Comparison of ENCODE assay signal across 1 cellular context in genomic region chr14:76977793-76978730, GRCh38.
TF ChIP-seq lines count a peak whose summit lies in the region.

No MANE protein-coding gene starts in this region.

TF ChIP-seq in GM12878, 131 proteins besides CTCF, POLR2A, EP300 and RAD21 (continued from another document and continues in another):
- peak; percentile 10 for TF ChIP-seq E4F1 (IDR thresholded peaks at IDR 0.05; ENCODE audit: borderline replicate concordance, partially characterized antibody)
- peak; percentile 74 to 86; a peak in 3 of 4 replicates for TF ChIP-seq BHLHE40 (IDR thresholded peaks at IDR 0.05; ENCODE audit: borderline replicate concordance in 1 of 2, low read depth in 2 of 2, low read length in 1 of 2)
- TF ChIP-seq HDGF (IDR thresholded peaks at IDR 0.05), result peak; percentile 98
- TF ChIP-seq EZH2 (IDR thresholded peaks at IDR 0.05; ENCODE audit: borderline replicate concordance, control insufficient read depth, low read depth, low read length), result no peak
- TF ChIP-seq CHD2 (IDR thresholded peaks at IDR 0.05; ENCODE audit: borderline replicate concordance, low read depth, low read length), result peak; percentile 57; the same call in 1 of the 2 replicates
- TF ChIP-seq ZNF687 (IDR thresholded peaks at IDR 0.05), result peak; percentile 93
- TF ChIP-seq SIN3A (IDR thresholded peaks at IDR 0.05; ENCODE audit: low read depth, low read length), result no peak
- TF ChIP-seq BACH1 (IDR thresholded peaks at IDR 0.05; ENCODE audit: borderline replicate concordance), result peak; percentile 18; the same call in 1 of the 2 replicates
- TF ChIP-seq BMI1 (IDR thresholded peaks at IDR 0.05; ENCODE audit: borderline replicate concordance), result no peak
- 0 out of 2 replicates have a peak, but pooled peaks have one; percentile 34 for TF ChIP-seq GATAD2B (conservative IDR thresholded peaks at IDR 0.05; ENCODE audit: low read depth)
- peak; percentile 78 for TF ChIP-seq RELA (IDR thresholded peaks at IDR 0.05; ENCODE audit: borderline replicate concordance, partially characterized antibody)
- peak; percentile 74; the same call in 1 of the 2 replicates for TF ChIP-seq RELB (IDR thresholded peaks at IDR 0.05; ENCODE audit: low read depth)
- TF ChIP-seq DPF2 (IDR thresholded peaks at IDR 0.05), result peak; percentile 55
- TF ChIP-seq PML (IDR thresholded peaks at IDR 0.05; ENCODE audit: low read length), result peak; percentile 36; the same call in 1 of the 2 replicates
- TF ChIP-seq EED (IDR thresholded peaks at IDR 0.05; ENCODE audit: low read depth), result peak; percentile 63; the same call in 1 of the 2 replicates
- TF ChIP-seq ZNF274 (IDR thresholded peaks at IDR 0.05; ENCODE audit: insufficient read depth, insufficient read length), result no peak
- peak; percentile 30; the same call in 1 of the 2 replicates for TF ChIP-seq POLR2AphosphoS5 (IDR thresholded peaks at IDR 0.05; ENCODE audit: low read length)
- 0 out of 2 replicates have a peak, but pooled peaks have one; percentile 14 for TF ChIP-seq ZBTB4 (CRISPR knock-in tag; IDR thresholded peaks at IDR 0.05)
- peak; percentile 92 for TF ChIP-seq ATF7 (IDR thresholded peaks at IDR 0.05; ENCODE audit: low read depth)
- TF ChIP-seq IKZF1 (conservative IDR thresholded peaks at IDR 0.05), result peak; percentile 83
- peak; percentile 44; the same call in 1 of the 2 replicates for TF ChIP-seq ZBED1 (IDR thresholded peaks at IDR 0.05; ENCODE audit: borderline replicate concordance)
- peak; percentile 24; the same call in 1 of the 2 replicates for TF ChIP-seq PAX5 (IDR thresholded peaks at IDR 0.05; ENCODE audit: borderline replicate concordance, low read depth, low read length)
- no peak; the same call in 1 of the 2 replicates for TF ChIP-seq ZNF207 (IDR thresholded peaks at IDR 0.05; ENCODE audit: borderline replicate concordance)
- peak; percentile 87 for TF ChIP-seq YY1 (IDR thresholded peaks at IDR 0.05; ENCODE audit: low read depth, low read length)
- peak; percentile 32 for TF ChIP-seq BCL3 (IDR thresholded peaks at IDR 0.05; ENCODE audit: borderline replicate concordance, insufficient read depth, low read depth, low read length, poor library complexity, severe bottlenecking)
- TF ChIP-seq NBN (IDR thresholded peaks at IDR 0.05), result peak; percentile 81
- peak in 1 of 2 experiments; percentile 96; a peak in 2 of 3 replicates for TF ChIP-seq EGR1 (IDR thresholded peaks at IDR 0.05; ENCODE audit: borderline replicate concordance in 1 of 2, low read depth in 2 of 2, low read length in 2 of 2)
- no peak for TF ChIP-seq PAX8 (IDR thresholded peaks at IDR 0.05)
- TF ChIP-seq FOXK2 (IDR thresholded peaks at IDR 0.05), result no peak
- peak; percentile 74 for TF ChIP-seq SPI1 (IDR thresholded peaks at IDR 0.05; ENCODE audit: borderline replicate concordance, insufficient read depth, low read depth, low read length)
- peak; percentile 45; the same call in 1 of the 2 replicates for TF ChIP-seq MTA2 (IDR thresholded peaks at IDR 0.05; ENCODE audit: low read depth)
- TF ChIP-seq USF2 (IDR thresholded peaks at IDR 0.05; ENCODE audit: borderline replicate concordance, low read depth, low read length), result peak; percentile 31; the same call in 1 of the 2 replicates
- TF ChIP-seq KLF5 (IDR thresholded peaks at IDR 0.05; ENCODE audit: partially characterized antibody), result peak; percentile 20
- TF ChIP-seq RUNX3 (IDR thresholded peaks at IDR 0.05; ENCODE audit: low read length), result peak; percentile 26; the same call in 1 of the 2 replicates
- peak; percentile 94 for TF ChIP-seq CREM (IDR thresholded peaks at IDR 0.05; ENCODE audit: low read depth)
- TF ChIP-seq SREBF2 (IDR thresholded peaks at IDR 0.05; ENCODE audit: low read length), result no peak
- TF ChIP-seq JUNB (IDR thresholded peaks at IDR 0.05), result peak; percentile 12; the same call in 1 of the 2 replicates
- peak; percentile 57; the same call in 1 of the 2 replicates for TF ChIP-seq PKNOX1 (IDR thresholded peaks at IDR 0.05)
- TF ChIP-seq SMAD5 (IDR thresholded peaks at IDR 0.05; ENCODE audit: low read depth), result no peak
- 0 out of 2 replicates have a peak, but pooled peaks have one; percentile 26 for TF ChIP-seq MLLT1 (IDR thresholded peaks at IDR 0.05)
- 0 out of 4 replicates have a peak, but pooled peaks of 1 of the 2 experiments have one; percentile 6 for TF ChIP-seq SRF (IDR thresholded peaks at IDR 0.05; ENCODE audit: low read depth in 2 of 2, low read length in 2 of 2)
